Comparison of ENCODE assay signal across 2 cellular contexts in genomic region chr2:143442203-143442602, GRCh38.
TF ChIP-seq lines count a peak whose summit lies in the region.

No MANE protein-coding gene starts in this region.

TF ChIP-seq in GM23338, 12 proteins besides CTCF, POLR2A, EP300 and RAD21 (continued from another document):
- TF ChIP-seq STAT1 (IDR thresholded peaks at IDR 0.05; ENCODE audit: unreplicated experiment) = no peak
- no peak for TF ChIP-seq CREB1 (CRISPR knock-in tag; IDR thresholded peaks at IDR 0.05; ENCODE audit: low read depth)
TF ChIP-seq in GM23338: peak in this region for 0.

TF ChIP-seq in K562, 482 proteins besides CTCF, POLR2A, EP300 and RAD21 (continued from another document):
- TF ChIP-seq, protein P1, sequence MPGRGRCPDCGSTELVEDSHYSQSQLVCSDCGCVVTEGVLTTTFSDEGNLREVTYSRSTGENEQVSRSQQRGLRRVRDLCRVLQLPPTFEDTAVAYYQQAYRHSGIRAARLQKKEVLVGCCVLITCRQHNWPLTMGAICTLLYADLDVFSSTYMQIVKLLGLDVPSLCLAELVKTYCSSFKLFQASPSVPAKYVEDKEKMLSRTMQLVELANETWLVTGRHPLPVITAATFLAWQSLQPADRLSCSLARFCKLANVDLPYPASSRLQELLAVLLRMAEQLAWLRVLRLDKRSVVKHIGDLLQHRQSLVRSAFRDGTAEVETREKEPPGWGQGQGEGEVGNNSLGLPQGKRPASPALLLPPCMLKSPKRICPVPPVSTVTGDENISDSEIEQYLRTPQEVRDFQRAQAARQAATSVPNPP (IDR thresholded peaks at IDR 0.05; ENCODE audit: borderline replicate concordance, insufficient read depth, insufficient read length) = no peak
- no peak for TF ChIP-seq ZNF274 (IDR thresholded peaks at IDR 0.05; ENCODE audit: borderline replicate concordance, low read depth, low read length)
- TF ChIP-seq PRMT5 (CRISPR knock-in tag; IDR thresholded peaks at IDR 0.05) = no peak
- no peak for TF ChIP-seq ADNP (tag; IDR thresholded peaks at IDR 0.05)
- no peak for TF ChIP-seq DMBX1 (CRISPR knock-in tag; IDR thresholded peaks at IDR 0.05; ENCODE audit: borderline replicate concordance)
- no peak for TF ChIP-seq XRCC5 (IDR thresholded peaks at IDR 0.05; ENCODE audit: low read depth, low read length)
- no peak for TF ChIP-seq ZNF436 (CRISPR knock-in tag; IDR thresholded peaks at IDR 0.05)
- TF ChIP-seq NR3C1 (CRISPR knock-in tag; IDR thresholded peaks at IDR 0.05) = no peak
- no peak for TF ChIP-seq ZEB2 (IDR thresholded peaks at IDR 0.05)
- TF ChIP-seq, protein P2, sequence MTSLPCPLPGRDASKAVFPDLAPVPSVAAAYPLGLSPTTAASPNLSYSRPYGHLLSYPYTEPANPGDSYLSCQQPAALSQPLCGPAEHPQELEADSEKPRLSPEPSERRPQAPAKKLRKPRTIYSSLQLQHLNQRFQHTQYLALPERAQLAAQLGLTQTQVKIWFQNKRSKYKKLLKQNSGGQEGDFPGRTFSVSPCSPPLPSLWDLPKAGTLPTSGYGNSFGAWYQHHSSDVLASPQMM (CRISPR knock-in tag; IDR thresholded peaks at IDR 0.05) = no peak
- TF ChIP-seq SRF (CRISPR knock-in tag; IDR thresholded peaks at IDR 0.05) = no peak
